8 cellular contexts compared by ENCODE assay signal in genomic region chr19:16571283-16571682, GRCh38. TPM values are rescaled to one million over a fixed set of nuclear protein-coding genes. Genes with fewer than 3 reads are reported as not detected.
DNase-seq lines count a peak whose midpoint lies in the region; ATAC-seq and TF ChIP-seq lines count a peak whose summit lies in the region.

No MANE protein-coding gene starts in this region.

- H3K27me3 Mint-ChIP-seq in stimulated activated memory B cell treated with anti-CD40 and anti-IgM and Interleukin-4, amounts not matched to agents 10 μg/mL and 1 μg/mL and 100 μg/mL, for 72 hours: no peaks in the 10 kb centered on the region

- H3K4me1 Mint-ChIP-seq in stimulated activated memory B cell treated with anti-CD40 and anti-IgM and Interleukin-4, amounts not matched to agents 10 μg/mL and 1 μg/mL and 100 μg/mL, for 72 hours: peaks cover 65% of the 10 kb centered on the region

- DNase-seq in BJ (ENCODE audit: low read depth) (no peak), WERI-Rb-1 (no peak), hepatic stellate cell (ENCODE audit: low spot score) (peak; percentile 54), superior temporal gyrus (ENCODE audit: extremely low spot score) (no peak)
- no peak for DNase-seq in stimulated activated CD4-positive, alpha-beta T cell treated with anti-CD3 and anti-CD28 coated beads, Interleukin-2, amount 100 ng/mL, for 24 hours

- H3K4me1 ChIP-seq in HEK293 (ENCODE audit: control insufficient read depth, insufficient read depth, low read length): peaks cover 2% of the 10 kb centered on the region; the same call in 1 of the 2 replicates

- no peaks in the 10 kb centered on the region for H3K9me3 Mint-ChIP-seq in stimulated activated memory B cell treated with anti-CD40 and anti-IgM and Interleukin-4, amounts not matched to agents 10 μg/mL and 1 μg/mL and 100 μg/mL, for 72 hours

- peaks cover 18% of the 10 kb centered on the region for H3K36me3 ChIP-seq in BJ (ENCODE audit: control insufficient read depth, insufficient read depth, low read length)
- peaks cover 8 to 53% of the 10 kb centered on the region in 2 experiments; a peak in 2 of 3 replicates for H3K36me3 ChIP-seq in HEK293 (ENCODE audit: control insufficient read depth in 2 of 2, insufficient read depth in 1 of 2, low read length in 2 of 2)
- peaks cover 59% of the 10 kb centered on the region for H3K36me3 ChIP-seq in WERI-Rb-1

- H3K9me3 ChIP-seq in HEK293 (ENCODE audit: control insufficient read depth, insufficient read depth, low read depth, low read length) (no peaks in the 10 kb centered on the region), WERI-Rb-1 (ENCODE audit: severe bottlenecking) (no peaks in the 10 kb centered on the region)

- H3K27ac Mint-ChIP-seq in stimulated activated memory B cell treated with anti-CD40 and anti-IgM and Interleukin-4, amounts not matched to agents 10 μg/mL and 1 μg/mL and 100 μg/mL, for 72 hours: peak overlapping the region; percentile 88

- no peak overlapping the region; the same call in 1 of the 2 replicates for H3K27ac ChIP-seq in HEK293 (ENCODE audit: extremely low read depth, low read depth, low read length)
- H3K27ac ChIP-seq in WERI-Rb-1: no peak overlapping the region

- H3K36me3 Mint-ChIP-seq in stimulated activated memory B cell treated with anti-CD40 and anti-IgM and Interleukin-4, amounts not matched to agents 10 μg/mL and 1 μg/mL and 100 μg/mL, for 72 hours: peaks cover 29% of the 10 kb centered on the region

- H3K4me3 Mint-ChIP-seq in stimulated activated memory B cell treated with anti-CD40 and anti-IgM and Interleukin-4, amounts not matched to agents 10 μg/mL and 1 μg/mL and 100 μg/mL, for 72 hours: peak overlapping the region; percentile 85

- POLR2A ChIA-PET in BJ (lab: Charles Lee): no interaction called here
- POLR2A ChIA-PET in HEK293 (lab: Yijun Ruan, JAX): no interaction called here

- H3K4me3 ChIP-seq in BJ (ENCODE audit: low read depth, low read length): peak overlapping the region; percentile 82
- peak overlapping the region; percentile 82 for H3K4me3 ChIP-seq in HEK293 (ENCODE audit: low read depth, low read length)
- H3K4me3 ChIP-seq in WERI-Rb-1 (ENCODE audit: low read depth, low read length): peak overlapping the region; percentile 55

- H3K27me3 ChIP-seq in BJ (ENCODE audit: control insufficient read depth, insufficient read depth, low read length) (no peaks in the 10 kb centered on the region), WERI-Rb-1 (ENCODE audit: insufficient read depth, low read depth, severe bottlenecking) (no peaks in the 10 kb centered on the region)

- CTCF ChIA-PET in BJ (lab: Yijun Ruan, JAX): no interaction called here
- CTCF ChIA-PET in HEK293 (lab: Yijun Ruan, JAX): no interaction called here

- ATAC-seq in stimulated activated memory B cell treated with anti-CD40 and anti-IgM and Interleukin-4, amounts not matched to agents 10 μg/mL and 1 μg/mL and 100 μg/mL, for 72 hours: no peak
- ATAC-seq in HG03342 (IDR thresholded peaks at IDR 0.05; ENCODE audit: unreplicated experiment): no peak

- TF ChIP-seq CTCF in BJ (IDR thresholded peaks at IDR 0.05; ENCODE audit: insufficient read depth, low read depth, low read length) (no peak), HEK293 (tag by site-specific recombination; IDR thresholded peaks at IDR 0.05) (no peak), WERI-Rb-1 (IDR thresholded peaks at IDR 0.05; ENCODE audit: low read depth, low read length) (no peak)

TF ChIP-seq in HEK293, 187 proteins besides CTCF, POLR2A, EP300 and RAD21:
- no peak for TF ChIP-seq KLF1 (tag by site-specific recombination; IDR thresholded peaks at IDR 0.05)
- TF ChIP-seq ZNF629 (tag by site-specific recombination; IDR thresholded peaks at IDR 0.05): 0 out of 2 replicates have a peak, but pooled peaks have one; percentile 25
- peak; percentile 89 for TF ChIP-seq ZIC2 (tag by site-specific recombination; IDR thresholded peaks at IDR 0.05)
- peak; percentile 57; the same call in 1 of the 2 replicates for TF ChIP-seq GLIS1 (tag by site-specific recombination; IDR thresholded peaks at IDR 0.05)
- no peak for TF ChIP-seq OSR2 (tag by site-specific recombination; IDR thresholded peaks at IDR 0.05)
- TF ChIP-seq ZNF600 (tag by site-specific recombination; IDR thresholded peaks at IDR 0.05): peak; percentile 53; the same call in 1 of the 2 replicates
- peak; percentile 26; the same call in 1 of the 2 replicates for TF ChIP-seq ZNF335 (tag by site-specific recombination; conservative IDR thresholded peaks at IDR 0.05)
TF ChIP-seq in HEK293: peak in this region for 5.

RNA-seq across cellular contexts. Expression of gene SLC35E1, which starts 0.9 kb away (rescaled TPM):
- polyA plus RNA-seq in BJ (2011; rRNA removed): 35.2 and 55.6 TPM in 2 replicates
- polyA minus RNA-seq in BJ (2011; rRNA and poly(A)+ RNA removed): 41.1 and 81.7 TPM in 2 replicates

RNA-seq across cellular contexts. Expression of gene CHERP, which starts 29.0 kb away (rescaled TPM):
- 3.2 and 4.0 TPM in 2 replicates for polyA plus RNA-seq in BJ (2011; rRNA removed)
- polyA minus RNA-seq in BJ (2011; rRNA and poly(A)+ RNA removed): 3.4 and 7.3 TPM in 2 replicates

RNA-seq across cellular contexts. Expression of gene MED26, which starts 56.7 kb away (rescaled TPM):
- 2.9 and 3.9 TPM in 2 replicates for polyA plus RNA-seq in BJ (2011; rRNA removed)
- 7.8 and 9.4 TPM in 2 replicates for polyA minus RNA-seq in BJ (2011; rRNA and poly(A)+ RNA removed)
